6 cellular contexts compared by ENCODE assay signal in the genomic region with DNA sequence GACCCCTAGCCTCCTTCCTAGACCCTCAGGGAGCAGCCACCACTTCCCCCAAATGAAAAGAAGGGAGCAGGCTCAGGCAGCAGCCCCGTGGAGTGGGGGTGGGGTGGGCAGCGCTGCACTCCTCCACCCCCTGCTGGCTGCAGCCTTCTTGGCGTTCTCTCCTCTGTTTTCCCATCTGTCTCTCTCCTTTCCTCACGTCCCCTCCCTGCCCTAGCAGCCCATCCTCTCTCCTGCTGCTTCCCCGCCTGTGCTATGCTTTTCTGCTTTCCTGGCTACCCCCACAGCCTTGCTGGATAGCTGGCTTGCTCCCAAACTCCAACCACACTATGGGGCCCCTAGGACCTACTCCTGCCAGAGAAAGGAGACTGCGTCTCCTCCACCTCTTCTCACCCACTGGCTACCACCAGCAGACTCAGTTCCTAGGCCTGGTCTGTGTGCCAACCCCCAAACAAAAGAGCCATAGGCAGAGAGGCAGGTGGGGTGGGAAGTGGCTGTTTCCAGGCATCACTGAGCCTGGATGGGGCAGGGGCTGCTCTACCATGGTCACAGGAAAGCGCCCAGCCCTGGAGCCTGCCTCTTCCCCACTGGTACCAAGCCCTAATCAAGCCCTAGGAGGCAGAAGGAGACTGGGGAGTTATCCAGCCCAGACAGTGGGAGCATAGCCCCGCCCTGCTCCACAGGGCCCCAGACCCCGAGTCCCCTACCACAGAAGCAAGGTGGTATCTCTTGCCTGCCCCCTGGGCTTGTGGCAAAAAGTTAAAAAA. TPM values are rescaled to one million over a fixed set of nuclear protein-coding genes. Genes with fewer than 3 reads are reported as not detected.
DNase-seq lines count a peak whose midpoint lies in the region; ATAC-seq and TF ChIP-seq lines count a peak whose summit lies in the region.

No MANE protein-coding gene starts in this region.

- no peaks in the 10 kb centered on the region for H3K79me2 ChIP-seq in DOHH2 (ENCODE audit: control insufficient read depth, low read length)

- H3K36me3 ChIP-seq in DOHH2 (ENCODE audit: control insufficient read depth, low read length) = no peaks in the 10 kb centered on the region

- no peaks in the 10 kb centered on the region for H3K9me2 ChIP-seq in DOHH2 (replicated peaks; ENCODE audit: control insufficient read depth, low read length)

- H4K20me1 ChIP-seq in DOHH2 (ENCODE audit: control insufficient read depth, insufficient read depth, low read depth, low read length) = no peaks in the 10 kb centered on the region

- no peaks in the 10 kb centered on the region for H3F3A ChIP-seq in DOHH2 (ENCODE audit: control insufficient read depth, insufficient read depth)

- H3K27ac ChIP-seq in DOHH2 (ENCODE audit: low read depth, low read length) = no peak overlapping the region

- peak; percentile 31 for ATAC-seq in left ventricle myocardium superior

- peak; percentile 54 for TF ChIP-seq CTCF in DOHH2 (IDR thresholded peaks at IDR 0.05; ENCODE audit: low read depth, low read length, poor library complexity, severe bottlenecking)

- peaks cover 8% of the 10 kb centered on the region; the same call in 1 of the 2 replicates for H3K27me3 ChIP-seq in DOHH2 (ENCODE audit: control insufficient read depth, low read length)

- DNase-seq in NCI-H82 treated with DMSO at 0.1 percent for 48 hours (lab: John Stamatoyannopoulos, UW; ENCODE audit: unreplicated experiment) = peak; percentile 75
- DNase-seq in left ventricle myocardium superior = peak; percentile 42
- no peak for DNase-seq in NCI-H748 (lab: John Stamatoyannopoulos, UW; ENCODE audit: unreplicated experiment)
- no peak for DNase-seq in DMS153 treated with DMSO at 0.1 percent for 48 hours (lab: John Stamatoyannopoulos, UW; ENCODE audit: unreplicated experiment)
- DNase-seq in stimulated activated naive CD4-positive, alpha-beta T cell treated with Interleukin-2 at 50 U/mL for 16 hours (lab: John Stamatoyannopoulos, UW) = no peak

- no peak overlapping the region for H3K4me3 ChIP-seq in DOHH2 (ENCODE audit: low read length)

- no peaks in the 10 kb centered on the region for H3K9me3 ChIP-seq in DOHH2 (ENCODE audit: control insufficient read depth, insufficient read depth, low read length)

- no peak overlapping the region for H3K4me2 ChIP-seq in DOHH2 (ENCODE audit: low read length)

- intact Hi-C loops in left ventricle myocardium superior (cut with micrococcal nuclease) = no loop called here

- H3K4me1 ChIP-seq in DOHH2 (ENCODE audit: control insufficient read depth, low read length) = peaks cover 12% of the 10 kb centered on the region

RNA-seq across cellular contexts. Expression of gene DISP2, which starts 3.4 kb away (rescaled TPM):
- total RNA-seq in left ventricle myocardium superior = 5.2 TPM

RNA-seq across cellular contexts. Expression of gene PHGR1, which starts 3.8 kb away (rescaled TPM):
- total RNA-seq in left ventricle myocardium superior = not detected

RNA-seq across cellular contexts. Expression of gene CCDC9B, which starts 13.9 kb away (rescaled TPM):
- 169 TPM for total RNA-seq in left ventricle myocardium superior

RNA-seq across cellular contexts. Expression of gene KNSTRN, which starts 27.9 kb away (rescaled TPM):
- total RNA-seq in left ventricle myocardium superior = 10.1 TPM

RNA-seq across cellular contexts. Expression of gene INAFM2, which starts 31.1 kb away (rescaled TPM):
- 55.8 TPM for total RNA-seq in left ventricle myocardium superior

Comparison
In these comparisons a context has a peak if more than half of its experiments do, and no peak if none do; other contexts are left out.
1. DNase-seq: peak in NCI-H82 treated with DMSO at 0.1 percent for 48 hours (single experiment) and left ventricle myocardium superior (single experiment); none in NCI-H748 (single experiment), DMS153 treated with DMSO at 0.1 percent for 48 hours (single experiment) and stimulated activated naive CD4-positive, alpha-beta T cell treated with Interleukin-2 at 50 U/mL for 16 hours (single experiment).